In genomic region chr3:194481525-194482195, GRCh38 we compare ENCODE assay signal across 1 cellular context.
TF ChIP-seq lines count a peak whose summit lies in the region.

No MANE protein-coding gene starts in this region.

TF ChIP-seq in HepG2, 621 proteins besides CTCF, POLR2A, EP300 and RAD21 (continued from another document):
- TF ChIP-seq SAP130 (CRISPR knock-in tag; IDR thresholded peaks at IDR 0.05; ENCODE audit: low read depth), result peak; percentile 31; the same call in 1 of the 2 replicates
- TF ChIP-seq ZNF7 (CRISPR knock-in tag; IDR thresholded peaks at IDR 0.05), result peak; percentile 39; the same call in 1 of the 2 replicates
- 0 out of 2 replicates have a peak, but pooled peaks have one; percentile 5 for TF ChIP-seq GATAD2A (CRISPR knock-in tag; IDR thresholded peaks at IDR 0.05)
TF ChIP-seq in HepG2: peak in this region for 6.
